1 cellular context compared by ENCODE assay signal in the genomic region with DNA sequence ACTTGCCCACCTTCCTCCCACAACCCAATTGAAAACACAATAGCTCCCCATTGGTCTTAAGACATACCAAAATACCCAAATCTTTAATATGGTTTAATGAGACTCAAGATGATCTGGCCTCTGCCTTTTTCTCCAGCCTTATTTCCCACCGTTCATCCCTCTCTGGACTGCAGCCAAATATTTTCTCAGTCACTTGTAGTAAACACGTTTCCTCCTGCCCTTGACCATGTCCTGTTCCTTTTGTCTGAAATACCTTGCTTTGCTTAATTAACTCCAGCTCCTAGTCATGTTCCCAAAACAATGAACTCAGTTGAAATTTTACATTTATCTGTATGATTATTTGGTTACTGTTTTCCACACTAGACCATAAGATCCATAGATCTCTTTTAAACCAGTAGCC.
TF ChIP-seq lines count a peak whose summit lies in the region.

No MANE protein-coding gene starts in this region.

TF ChIP-seq in endothelial cell of umbilical vein, 7 proteins besides CTCF, POLR2A, EP300 and RAD21:
- TF ChIP-seq, protein P1, sequence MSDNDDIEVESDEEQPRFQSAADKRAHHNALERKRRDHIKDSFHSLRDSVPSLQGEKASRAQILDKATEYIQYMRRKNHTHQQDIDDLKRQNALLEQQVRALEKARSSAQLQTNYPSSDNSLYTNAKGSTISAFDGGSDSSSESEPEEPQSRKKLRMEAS (IDR thresholded peaks at IDR 0.05; ENCODE audit: insufficient read depth, insufficient read length) = no peak
